In the genomic region with DNA sequence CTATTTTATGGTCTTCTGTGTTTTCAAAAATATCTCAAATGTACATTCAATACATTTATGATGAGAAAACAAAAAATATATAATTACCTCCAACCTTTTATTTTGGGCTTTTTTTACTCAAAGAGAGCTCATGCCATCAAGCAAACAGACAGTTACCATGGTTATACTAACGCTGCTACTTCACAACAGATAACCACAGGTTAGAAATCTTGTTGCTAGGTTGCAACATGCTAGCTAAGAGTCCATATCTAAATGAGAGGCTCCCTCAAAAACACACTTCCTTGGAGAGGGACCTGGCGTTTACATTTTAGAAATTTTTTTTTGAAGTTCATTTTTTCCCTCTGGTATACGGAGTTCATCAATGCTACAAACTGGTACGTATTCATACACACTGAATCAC, we compare ENCODE assay signal across 1 cellular context.
TF ChIP-seq lines count a peak whose summit lies in the region.

No MANE protein-coding gene starts in this region.

TF ChIP-seq in neural cell, 6 proteins besides CTCF, POLR2A, EP300 and RAD21:
- TF ChIP-seq MXI1 (conservative IDR thresholded peaks at IDR 0.05; ENCODE audit: poor library complexity, severe bottlenecking): no peak
- peak; percentile 65 for TF ChIP-seq POLR2AphosphoS5 (IDR thresholded peaks at IDR 0.05)
